1 cellular context compared by ENCODE assay signal in genomic region chr1:6688757-6689156, GRCh38.
TF ChIP-seq lines count a peak whose summit lies in the region.

No MANE protein-coding gene starts in this region.

TF ChIP-seq in SK-N-SH, 30 proteins besides CTCF, POLR2A, EP300 and RAD21 (continued from another document):
- TF ChIP-seq REST (IDR thresholded peaks at IDR 0.05; ENCODE audit: low read depth, low read length) (no peak), NRF1 (IDR thresholded peaks at IDR 0.05; ENCODE audit: low read depth, low read length) (no peak), RFX5 (IDR thresholded peaks at IDR 0.05; ENCODE audit: low read length) (no peak), MEF2A (IDR thresholded peaks at IDR 0.05; ENCODE audit: borderline replicate concordance, low read depth) (no peak), FOXJ3 (CRISPR knock-in tag; IDR thresholded peaks at IDR 0.05) (no peak), FOXM1 (IDR thresholded peaks at IDR 0.05; ENCODE audit: low read depth) (no peak), RCOR1 (IDR thresholded peaks at IDR 0.05; ENCODE audit: low read length) (no peak), YY1 (IDR thresholded peaks at IDR 0.05; ENCODE audit: low read depth) (no peak), CHD2 (IDR thresholded peaks at IDR 0.05; ENCODE audit: low read length, partially characterized antibody) (no peak), USF1 (IDR thresholded peaks at IDR 0.05; ENCODE audit: borderline replicate concordance, low read depth) (no peak)
- TF ChIP-seq, protein P1, sequence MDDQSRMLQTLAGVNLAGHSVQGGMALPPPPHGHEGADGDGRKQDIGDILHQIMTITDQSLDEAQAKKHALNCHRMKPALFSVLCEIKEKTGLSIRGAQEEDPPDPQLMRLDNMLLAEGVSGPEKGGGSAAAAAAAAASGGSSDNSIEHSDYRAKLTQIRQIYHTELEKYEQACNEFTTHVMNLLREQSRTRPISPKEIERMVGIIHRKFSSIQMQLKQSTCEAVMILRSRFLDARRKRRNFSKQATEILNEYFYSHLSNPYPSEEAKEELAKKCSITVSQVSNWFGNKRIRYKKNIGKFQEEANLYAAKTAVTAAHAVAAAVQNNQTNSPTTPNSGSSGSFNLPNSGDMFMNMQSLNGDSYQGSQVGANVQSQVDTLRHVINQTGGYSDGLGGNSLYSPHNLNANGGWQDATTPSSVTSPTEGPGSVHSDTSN (IDR thresholded peaks at IDR 0.05) = no peak
- TF ChIP-seq, protein P2, sequence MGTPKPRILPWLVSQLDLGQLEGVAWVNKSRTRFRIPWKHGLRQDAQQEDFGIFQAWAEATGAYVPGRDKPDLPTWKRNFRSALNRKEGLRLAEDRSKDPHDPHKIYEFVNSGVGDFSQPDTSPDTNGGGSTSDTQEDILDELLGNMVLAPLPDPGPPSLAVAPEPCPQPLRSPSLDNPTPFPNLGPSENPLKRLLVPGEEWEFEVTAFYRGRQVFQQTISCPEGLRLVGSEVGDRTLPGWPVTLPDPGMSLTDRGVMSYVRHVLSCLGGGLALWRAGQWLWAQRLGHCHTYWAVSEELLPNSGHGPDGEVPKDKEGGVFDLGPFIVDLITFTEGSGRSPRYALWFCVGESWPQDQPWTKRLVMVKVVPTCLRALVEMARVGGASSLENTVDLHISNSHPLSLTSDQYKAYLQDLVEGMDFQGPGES (IDR thresholded peaks at IDR 0.05; ENCODE audit: low read depth, low read length) = no peak
- TF ChIP-seq, protein P3, sequence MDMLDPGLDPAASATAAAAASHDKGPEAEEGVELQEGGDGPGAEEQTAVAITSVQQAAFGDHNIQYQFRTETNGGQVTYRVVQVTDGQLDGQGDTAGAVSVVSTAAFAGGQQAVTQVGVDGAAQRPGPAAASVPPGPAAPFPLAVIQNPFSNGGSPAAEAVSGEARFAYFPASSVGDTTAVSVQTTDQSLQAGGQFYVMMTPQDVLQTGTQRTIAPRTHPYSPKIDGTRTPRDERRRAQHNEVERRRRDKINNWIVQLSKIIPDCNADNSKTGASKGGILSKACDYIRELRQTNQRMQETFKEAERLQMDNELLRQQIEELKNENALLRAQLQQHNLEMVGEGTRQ (IDR thresholded peaks at IDR 0.05; ENCODE audit: borderline replicate concordance, low read depth, low read length) = no peak
